In the genomic region with DNA sequence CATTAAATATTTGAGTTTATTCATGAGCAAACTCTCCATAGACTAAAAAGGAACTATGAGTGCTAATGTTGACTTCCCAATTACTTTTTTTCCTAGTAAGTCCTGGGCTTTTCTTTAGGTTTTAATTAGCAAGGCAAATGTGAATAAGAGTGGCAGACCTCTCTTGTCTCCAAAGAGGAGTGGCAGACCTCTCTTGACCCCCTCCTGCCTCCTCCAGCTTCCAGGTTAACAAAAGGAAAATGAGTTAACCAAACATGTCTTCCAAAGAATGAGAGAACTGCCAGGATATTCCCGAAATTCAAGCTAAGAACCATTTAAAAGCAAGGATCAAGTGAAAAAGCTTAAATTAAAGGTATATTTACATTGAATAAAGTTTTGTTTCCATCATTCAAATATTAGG, we compare ENCODE assay signal across 23 cellular contexts.
"Had no signal": no experiment of that assay in that cellular context is flagged by ENCODE, and none has a peak within 500 bp of the region (broad histone marks: within the 10 kb centered on the region; RNA-seq: fewer than 3 reads in every experiment).

No MANE protein-coding gene starts in this region.

- H3K4me2 ChIP-seq: KMS-11 had no signal

- H3K27ac Mint-ChIP-seq: activated CD4-positive, alpha-beta memory T cell treated with anti-CD3 and anti-CD28 coated beads, Interleukin-2, amount 10 ng/mL, durations not matched to agents 7 days and 5 days; activated CD4-positive, alpha-beta T cell treated with anti-CD3 and anti-CD28 coated beads for 36 hours; activated T-cell treated with anti-CD3 and anti-CD28 coated beads, Interleukin-2, amount 50 U/mL, for 72 hours; activated T-helper 2 cell treated with anti-CD3 and anti-CD28 coated beads, Interferon-gamma antibody, Interleukin-2, Interleukin-4, amounts not matched to agents 10 μg/mL and 5 μg/mL and 100 μg/mL, durations not matched to agents 14 hours and 24 hours and 36 hours; T-cell had no signal

- H3K4me1 Mint-ChIP-seq: activated CD4-positive, alpha-beta memory T cell treated with anti-CD3 and anti-CD28 coated beads, Interleukin-2, amount 10 ng/mL, durations not matched to agents 7 days and 5 days; activated CD4-positive, alpha-beta T cell treated with anti-CD3 and anti-CD28 coated beads for 36 hours; T-cell had no signal

- H3K27ac ChIP-seq: KMS-11, SK-N-MC had no signal

- H3K36me3 Mint-ChIP-seq: T-cell had no signal

- ATAC-seq: activated CD4-positive, alpha-beta T cell treated with anti-CD3 and anti-CD28 coated beads for 36 hours; activated T-cell treated with anti-CD3 and anti-CD28 coated beads, Interleukin-2, amount 50 U/mL, for 72 hours; Panc1; Right ventricle myocardium inferior; T-cell had no signal

- H3K27me3 Mint-ChIP-seq: activated CD4-positive, alpha-beta memory T cell treated with anti-CD3 and anti-CD28 coated beads, Interleukin-2, amount 10 ng/mL, durations not matched to agents 7 days and 5 days; activated CD4-positive, alpha-beta T cell treated with anti-CD3 and anti-CD28 coated beads for 36 hours; T-cell had no signal

- H3K4me3 ChIP-seq: SK-N-MC had no signal

- H3K4me3 Mint-ChIP-seq: activated CD4-positive, alpha-beta memory T cell treated with anti-CD3 and anti-CD28 coated beads, Interleukin-2, amount 10 ng/mL, durations not matched to agents 7 days and 5 days; activated CD4-positive, alpha-beta T cell treated with anti-CD3 and anti-CD28 coated beads for 36 hours; activated T-cell treated with anti-CD3 and anti-CD28 coated beads, Interleukin-2, amount 50 U/mL, for 72 hours; T-cell had no signal

- H3K9ac ChIP-seq: KMS-11 had no signal

- DNase-seq: activated CD4-positive, alpha-beta memory T cell treated with anti-CD3 and anti-CD28 coated beads, Interleukin-2, amount 10 ng/mL, durations not matched to agents 7 days and 5 days; activated CD4-positive, alpha-beta T cell treated with anti-CD3 and anti-CD28 coated beads for 36 hours; activated CD4-positive, alpha-beta T cell treated with anti-CD3 and anti-CD28 coated beads, Interleukin-2, amount 50 U/mL, for 1 hour; activated naive CD4-positive, alpha-beta T cell treated with anti-CD3 and anti-CD28 coated beads, Interleukin-2, amount 50 U/mL, for 16 hours; activated T-cell treated with anti-CD3 and anti-CD28 coated beads, Interleukin-2, amount 50 U/mL, for 72 hours; aorta; central memory CD4-positive, alpha-beta T cell; NCI-H1092; NCI-H1417; NCI-H1930; NCI-H2171; NCI-H2227 treated with DMSO at 0.1 percent for 48 hours; NCI-H446 treated with DMSO at 0.1 percent for 48 hours; NCI-H526; RPMI8226; T-cell; T-helper 2 cell; T1000 had no signal
